ENCODE assay signal across 17 cellular contexts in genomic region chr12:81005635-81006034, GRCh38.
"Had no signal": no experiment of that assay in that cellular context is flagged by ENCODE, and none has a peak within 500 bp of the region (broad histone marks: within the 10 kb centered on the region; RNA-seq: fewer than 3 reads in every experiment).

No MANE protein-coding gene starts in this region.

- H3K4me1 Mint-ChIP-seq: activated B cell treated with CpG ODN at 0.5 μM for 24 hours; activated CD8-positive, alpha-beta memory T cell treated with anti-CD3 and anti-CD28 coated beads, Interleukin-2, amount 10 ng/mL, durations not matched to agents 7 days and 5 days; activated naive CD8-positive, alpha-beta T cell treated with anti-CD3 and anti-CD28 coated beads for 36 hours; activated T-helper 17 cell treated with anti-CD3 and anti-CD28 coated beads, Interleukin-2, amount 50 U/mL, for 72 hours; memory B cell; naive B cell; neural progenitor cell; stimulated activated memory B cell treated with anti-CD40 and anti-IgM and Interleukin-4, amounts not matched to agents 10 μg/mL and 1 μg/mL and 100 μg/mL, for 72 hours had no signal

- H3K27ac ChIP-seq: cardiac muscle cell, dorsolateral prefrontal cortex, neural progenitor cell, thoracic aorta, upper lobe of left lung had no signal

- H3K9me3 ChIP-seq: thoracic aorta, upper lobe of left lung had no signal

- H3K9ac ChIP-seq: neural progenitor cell had no signal

- DNase-seq: activated B cell treated with CpG ODN at 0.5 μM for 24 hours; activated CD4-positive, alpha-beta memory T cell treated with anti-CD3 and anti-CD28 coated beads for 36 hours; activated CD4-positive, alpha-beta T cell treated with anti-CD3 and anti-CD28 coated beads for 4 hours; activated CD8-positive, alpha-beta memory T cell treated with anti-CD3 and anti-CD28 coated beads, Interleukin-2, amount 10 ng/mL, durations not matched to agents 7 days and 5 days; activated naive CD4-positive, alpha-beta T cell; activated naive CD8-positive, alpha-beta T cell treated with anti-CD3 and anti-CD28 coated beads for 36 hours; amniotic stem cell; dorsolateral prefrontal cortex; naive B cell; stimulated activated CD4-positive, alpha-beta T cell treated with anti-CD3 and anti-CD28 coated beads, Interleukin-4, amount 100 ng/mL, for 4 hours; upper lobe of left lung had no signal

- H3K4me2 ChIP-seq: neural progenitor cell had no signal

- H3K4me3 Mint-ChIP-seq: activated B cell treated with CpG ODN at 0.5 μM for 24 hours; activated CD4-positive, alpha-beta memory T cell treated with anti-CD3 and anti-CD28 coated beads for 36 hours; activated CD8-positive, alpha-beta memory T cell treated with anti-CD3 and anti-CD28 coated beads, Interleukin-2, amount 10 ng/mL, durations not matched to agents 7 days and 5 days; activated naive CD8-positive, alpha-beta T cell treated with anti-CD3 and anti-CD28 coated beads for 36 hours; activated T-helper 17 cell treated with anti-CD3 and anti-CD28 coated beads, Interleukin-2, amount 50 U/mL, for 72 hours; memory B cell; naive B cell; neural progenitor cell; stimulated activated memory B cell treated with anti-CD40 and anti-IgM and Interleukin-4, amounts not matched to agents 10 μg/mL and 1 μg/mL and 100 μg/mL, for 72 hours had no signal

- H3K27me3 ChIP-seq: cardiac muscle cell, dorsolateral prefrontal cortex, neural progenitor cell, upper lobe of left lung had no signal

- H3K4me3 ChIP-seq: cardiac muscle cell, dorsolateral prefrontal cortex, neural progenitor cell, thoracic aorta, upper lobe of left lung had no signal

- H3K9me3 Mint-ChIP-seq: neural progenitor cell; stimulated activated memory B cell treated with anti-CD40 and anti-IgM and Interleukin-4, amounts not matched to agents 10 μg/mL and 1 μg/mL and 100 μg/mL, for 72 hours had no signal

- H2AFZ ChIP-seq: neural progenitor cell had no signal

- H3K27ac Mint-ChIP-seq: activated B cell treated with CpG ODN at 0.5 μM for 24 hours; activated CD4-positive, alpha-beta memory T cell treated with anti-CD3 and anti-CD28 coated beads for 36 hours; activated CD8-positive, alpha-beta memory T cell treated with anti-CD3 and anti-CD28 coated beads, Interleukin-2, amount 10 ng/mL, durations not matched to agents 7 days and 5 days; activated naive CD8-positive, alpha-beta T cell treated with anti-CD3 and anti-CD28 coated beads for 36 hours; activated T-helper 17 cell treated with anti-CD3 and anti-CD28 coated beads, Interleukin-2, amount 50 U/mL, for 72 hours; memory B cell; naive B cell; neural progenitor cell; stimulated activated memory B cell treated with anti-CD40 and anti-IgM and Interleukin-4, amounts not matched to agents 10 μg/mL and 1 μg/mL and 100 μg/mL, for 72 hours had no signal

- H3K4me1 ChIP-seq: neural progenitor cell, upper lobe of left lung had no signal

- H3K27me3 Mint-ChIP-seq: activated B cell treated with CpG ODN at 0.5 μM for 24 hours; activated CD4-positive, alpha-beta memory T cell treated with anti-CD3 and anti-CD28 coated beads for 36 hours; activated CD8-positive, alpha-beta memory T cell treated with anti-CD3 and anti-CD28 coated beads, Interleukin-2, amount 10 ng/mL, durations not matched to agents 7 days and 5 days; activated naive CD8-positive, alpha-beta T cell treated with anti-CD3 and anti-CD28 coated beads for 36 hours; activated T-helper 17 cell treated with anti-CD3 and anti-CD28 coated beads, Interleukin-2, amount 50 U/mL, for 72 hours; memory B cell; naive B cell; stimulated activated memory B cell treated with anti-CD40 and anti-IgM and Interleukin-4, amounts not matched to agents 10 μg/mL and 1 μg/mL and 100 μg/mL, for 72 hours had no signal

- H3K36me3 ChIP-seq: cardiac muscle cell, neural progenitor cell, thoracic aorta, upper lobe of left lung had no signal

- H3K36me3 Mint-ChIP-seq: activated CD4-positive, alpha-beta memory T cell treated with anti-CD3 and anti-CD28 coated beads for 36 hours; activated CD8-positive, alpha-beta memory T cell treated with anti-CD3 and anti-CD28 coated beads, Interleukin-2, amount 10 ng/mL, durations not matched to agents 7 days and 5 days; activated naive CD8-positive, alpha-beta T cell treated with anti-CD3 and anti-CD28 coated beads for 36 hours; memory B cell; naive B cell; neural progenitor cell; stimulated activated memory B cell treated with anti-CD40 and anti-IgM and Interleukin-4, amounts not matched to agents 10 μg/mL and 1 μg/mL and 100 μg/mL, for 72 hours had no signal
